In genomic region chr3:63908081-63908736, GRCh38 we compare ENCODE assay signal across 11 cellular contexts. TPM values are rescaled to one million over a fixed set of nuclear protein-coding genes. Genes with fewer than 3 reads are reported as not detected.
DNase-seq lines count a peak whose midpoint lies in the region; ATAC-seq, FAIRE-seq and TF ChIP-seq lines count a peak whose summit lies in the region.
"Had no signal": no experiment of that assay in that cellular context is flagged by ENCODE, and none has a peak within 500 bp of the region (broad histone marks: within the 10 kb centered on the region; RNA-seq: fewer than 3 reads in every experiment).

No MANE protein-coding gene starts in this region.

- H3K36me3 Mint-ChIP-seq in naive thymus-derived CD8-positive, alpha-beta T cell, result peaks cover 0 to 7% (median 0%) of the 10 kb centered on the region in 3 donors
- peaks cover 24% of the 10 kb centered on the region for H3K36me3 Mint-ChIP-seq in Calu3 (ENCODE audit: insufficient read depth, unreplicated experiment)

- DNase-seq in D721Med (ENCODE audit: insufficient read length, low spot score) (no peak), HuH-7.5 (ENCODE audit: low spot score) (peak; percentile 42), choroid plexus epithelial cell (ENCODE audit: low read depth) (peak; percentile 54), Calu3 (no peak), NCI-H345 (lab: John Stamatoyannopoulos, UW) (no peak), islet precursor cell (no peak)
- DNase-seq in naive thymus-derived CD8-positive, alpha-beta T cell, result no peak
- DNase-seq: amygdala; gastrocnemius medialis; stimulated activated CD4-positive, alpha-beta T cell treated with anti-CD3 and anti-CD28 coated beads, Interleukin-4, amount 100 ng/mL, for 1 hour had no signal

- CTCF ChIA-PET in Calu3 (lab: Charles Lee), result no interaction called here

- TF ChIP-seq CTCF in D721Med (IDR thresholded peaks at IDR 0.05; ENCODE audit: insufficient read depth, missing control alignments), result peak; percentile 13
- peak; percentile 61 for TF ChIP-seq CTCF in choroid plexus epithelial cell (conservative IDR thresholded peaks at IDR 0.05; ENCODE audit: low read depth, low read length)
- no peak for TF ChIP-seq CTCF in Calu3 (IDR thresholded peaks at IDR 0.05; ENCODE audit: unreplicated experiment)

- no peak for ATAC-seq in naive thymus-derived CD8-positive, alpha-beta T cell
- ATAC-seq: gastrocnemius medialis had no signal

- intact Hi-C loops in Calu3 (cut with micrococcal nuclease; ENCODE audit: unreplicated experiment), result no loop called here

- POLR2A ChIA-PET in naive thymus-derived CD8-positive, alpha-beta T cell (lab: Charles Lee), result no interaction called here

- no peak overlapping the region for H3K4me3 ChIP-seq in choroid plexus epithelial cell (ENCODE audit: low read depth, low read length)
- H3K4me3 ChIP-seq: gastrocnemius medialis, tibial nerve had no signal

- no peak for FAIRE-seq in D721Med (lab: Jason Lieb, UNC)

- no TSS peak for BruUV-seq in Calu3 (replicated peaks; lab: Mats Ljungman, UMichigan)

- H3K27me3 Mint-ChIP-seq in naive thymus-derived CD8-positive, alpha-beta T cell, result no peaks in the 10 kb centered on the region
- H3K27me3 Mint-ChIP-seq in Calu3 (ENCODE audit: unreplicated experiment), result no peaks in the 10 kb centered on the region

- H3K9me3 Mint-ChIP-seq in naive thymus-derived CD8-positive, alpha-beta T cell, result no peaks in the 10 kb centered on the region
- H3K9me3 Mint-ChIP-seq in Calu3 (ENCODE audit: low read depth, unreplicated experiment), result no peaks in the 10 kb centered on the region

- no peak overlapping the region for H3K4me3 Mint-ChIP-seq in naive thymus-derived CD8-positive, alpha-beta T cell
- no peak overlapping the region for H3K4me3 Mint-ChIP-seq in Calu3 (ENCODE audit: low read depth, unreplicated experiment)

- H3K27ac Mint-ChIP-seq in naive thymus-derived CD8-positive, alpha-beta T cell, result peak overlapping the region; percentile 2 to 86 (median 62)
- no peak overlapping the region for H3K27ac Mint-ChIP-seq in Calu3 (ENCODE audit: unreplicated experiment)

- H3K4me1 Mint-ChIP-seq in naive thymus-derived CD8-positive, alpha-beta T cell, result peaks cover 8 to 25% (median 19%) of the 10 kb centered on the region in 4 donors
- H3K4me1 Mint-ChIP-seq in Calu3 (ENCODE audit: low read depth, unreplicated experiment), result peaks cover 16% of the 10 kb centered on the region

RNA-seq across cellular contexts. Expression of gene SCAANT1, which starts 4.0 kb away (rescaled TPM):
- total RNA-seq in naive thymus-derived CD8-positive, alpha-beta T cell, result 1 to 10 TPM in 1 of 2 experiments, not detected in 1; 2.9 TPM
- not detected for polyA plus RNA-seq in naive thymus-derived CD8-positive, alpha-beta T cell
- total RNA-seq in Calu3 (2022), result not detected in 2 replicates
- total RNA-seq: gastrocnemius medialis, tibial nerve had no signal

RNA-seq across cellular contexts. Expression of gene ATXN7, which starts 44.5 kb away (rescaled TPM):
- total RNA-seq in naive thymus-derived CD8-positive, alpha-beta T cell, result 100 to 1,000 TPM; 161 to 162 TPM
- 10 to 100 TPM; 18.0 to 29.8 (median 21.9) TPM for polyA plus RNA-seq in naive thymus-derived CD8-positive, alpha-beta T cell
- total RNA-seq in Calu3 (2022), result 31.2 and 38.3 TPM in 2 replicates

RNA-seq across cellular contexts. Expression of gene THOC7, which starts 44.6 kb away (rescaled TPM):
- total RNA-seq in naive thymus-derived CD8-positive, alpha-beta T cell, result 10 to 100 TPM; 52.2 to 52.5 TPM
- polyA plus RNA-seq in naive thymus-derived CD8-positive, alpha-beta T cell, result 100 to 1,000 TPM in 1 of 3 donors, 10 to 100 TPM in 2; 79.9 to 116 (median 100.0) TPM
- total RNA-seq in Calu3 (2022), result 70.7 and 77.7 TPM in 2 replicates

Comparison
In these comparisons a context has a peak if more than half of its experiments do, and no peak if none do; other contexts are left out.
1. DNase-seq: peak in HuH-7.5 (single experiment) and choroid plexus epithelial cell (single experiment); none in D721Med (single experiment), naive thymus-derived CD8-positive, alpha-beta T cell (0 of 10), Calu3 (single experiment), NCI-H345 (single experiment) and islet precursor cell (single experiment).